In the genomic region with DNA sequence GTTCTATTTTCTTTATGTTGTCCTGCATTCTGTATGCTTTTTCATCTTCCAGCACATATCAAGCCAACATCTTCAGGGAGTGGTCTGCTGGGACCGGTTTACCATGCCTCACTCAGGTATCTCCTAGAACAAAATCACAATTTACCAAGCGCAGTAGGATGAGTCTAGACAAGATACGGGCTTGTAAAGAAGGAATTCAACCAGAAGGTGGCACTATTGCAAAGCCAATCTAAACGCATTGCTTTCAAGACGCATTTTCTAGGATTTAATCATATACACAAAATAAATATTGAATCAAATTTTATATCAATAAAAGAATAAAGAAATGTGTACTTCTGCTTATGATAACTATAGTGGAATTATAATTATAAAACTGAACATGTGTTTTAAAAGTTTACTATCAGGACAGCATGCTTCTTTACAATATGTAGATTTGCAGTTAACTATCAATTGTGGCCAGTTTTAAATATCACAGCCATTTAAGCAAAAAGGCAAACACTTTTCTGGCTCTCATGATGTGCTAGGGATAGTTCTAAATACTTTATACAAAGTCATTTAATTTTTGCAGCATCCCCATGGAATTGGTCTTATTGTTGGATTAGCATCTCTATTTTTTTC, we compare ENCODE assay signal across 1 cellular context.
TF ChIP-seq lines count a peak whose summit lies in the region.

No MANE protein-coding gene starts in this region.

TF ChIP-seq in GM23338, 12 proteins besides CTCF, POLR2A, EP300 and RAD21 (continued from another document):
- TF ChIP-seq, protein P1, sequence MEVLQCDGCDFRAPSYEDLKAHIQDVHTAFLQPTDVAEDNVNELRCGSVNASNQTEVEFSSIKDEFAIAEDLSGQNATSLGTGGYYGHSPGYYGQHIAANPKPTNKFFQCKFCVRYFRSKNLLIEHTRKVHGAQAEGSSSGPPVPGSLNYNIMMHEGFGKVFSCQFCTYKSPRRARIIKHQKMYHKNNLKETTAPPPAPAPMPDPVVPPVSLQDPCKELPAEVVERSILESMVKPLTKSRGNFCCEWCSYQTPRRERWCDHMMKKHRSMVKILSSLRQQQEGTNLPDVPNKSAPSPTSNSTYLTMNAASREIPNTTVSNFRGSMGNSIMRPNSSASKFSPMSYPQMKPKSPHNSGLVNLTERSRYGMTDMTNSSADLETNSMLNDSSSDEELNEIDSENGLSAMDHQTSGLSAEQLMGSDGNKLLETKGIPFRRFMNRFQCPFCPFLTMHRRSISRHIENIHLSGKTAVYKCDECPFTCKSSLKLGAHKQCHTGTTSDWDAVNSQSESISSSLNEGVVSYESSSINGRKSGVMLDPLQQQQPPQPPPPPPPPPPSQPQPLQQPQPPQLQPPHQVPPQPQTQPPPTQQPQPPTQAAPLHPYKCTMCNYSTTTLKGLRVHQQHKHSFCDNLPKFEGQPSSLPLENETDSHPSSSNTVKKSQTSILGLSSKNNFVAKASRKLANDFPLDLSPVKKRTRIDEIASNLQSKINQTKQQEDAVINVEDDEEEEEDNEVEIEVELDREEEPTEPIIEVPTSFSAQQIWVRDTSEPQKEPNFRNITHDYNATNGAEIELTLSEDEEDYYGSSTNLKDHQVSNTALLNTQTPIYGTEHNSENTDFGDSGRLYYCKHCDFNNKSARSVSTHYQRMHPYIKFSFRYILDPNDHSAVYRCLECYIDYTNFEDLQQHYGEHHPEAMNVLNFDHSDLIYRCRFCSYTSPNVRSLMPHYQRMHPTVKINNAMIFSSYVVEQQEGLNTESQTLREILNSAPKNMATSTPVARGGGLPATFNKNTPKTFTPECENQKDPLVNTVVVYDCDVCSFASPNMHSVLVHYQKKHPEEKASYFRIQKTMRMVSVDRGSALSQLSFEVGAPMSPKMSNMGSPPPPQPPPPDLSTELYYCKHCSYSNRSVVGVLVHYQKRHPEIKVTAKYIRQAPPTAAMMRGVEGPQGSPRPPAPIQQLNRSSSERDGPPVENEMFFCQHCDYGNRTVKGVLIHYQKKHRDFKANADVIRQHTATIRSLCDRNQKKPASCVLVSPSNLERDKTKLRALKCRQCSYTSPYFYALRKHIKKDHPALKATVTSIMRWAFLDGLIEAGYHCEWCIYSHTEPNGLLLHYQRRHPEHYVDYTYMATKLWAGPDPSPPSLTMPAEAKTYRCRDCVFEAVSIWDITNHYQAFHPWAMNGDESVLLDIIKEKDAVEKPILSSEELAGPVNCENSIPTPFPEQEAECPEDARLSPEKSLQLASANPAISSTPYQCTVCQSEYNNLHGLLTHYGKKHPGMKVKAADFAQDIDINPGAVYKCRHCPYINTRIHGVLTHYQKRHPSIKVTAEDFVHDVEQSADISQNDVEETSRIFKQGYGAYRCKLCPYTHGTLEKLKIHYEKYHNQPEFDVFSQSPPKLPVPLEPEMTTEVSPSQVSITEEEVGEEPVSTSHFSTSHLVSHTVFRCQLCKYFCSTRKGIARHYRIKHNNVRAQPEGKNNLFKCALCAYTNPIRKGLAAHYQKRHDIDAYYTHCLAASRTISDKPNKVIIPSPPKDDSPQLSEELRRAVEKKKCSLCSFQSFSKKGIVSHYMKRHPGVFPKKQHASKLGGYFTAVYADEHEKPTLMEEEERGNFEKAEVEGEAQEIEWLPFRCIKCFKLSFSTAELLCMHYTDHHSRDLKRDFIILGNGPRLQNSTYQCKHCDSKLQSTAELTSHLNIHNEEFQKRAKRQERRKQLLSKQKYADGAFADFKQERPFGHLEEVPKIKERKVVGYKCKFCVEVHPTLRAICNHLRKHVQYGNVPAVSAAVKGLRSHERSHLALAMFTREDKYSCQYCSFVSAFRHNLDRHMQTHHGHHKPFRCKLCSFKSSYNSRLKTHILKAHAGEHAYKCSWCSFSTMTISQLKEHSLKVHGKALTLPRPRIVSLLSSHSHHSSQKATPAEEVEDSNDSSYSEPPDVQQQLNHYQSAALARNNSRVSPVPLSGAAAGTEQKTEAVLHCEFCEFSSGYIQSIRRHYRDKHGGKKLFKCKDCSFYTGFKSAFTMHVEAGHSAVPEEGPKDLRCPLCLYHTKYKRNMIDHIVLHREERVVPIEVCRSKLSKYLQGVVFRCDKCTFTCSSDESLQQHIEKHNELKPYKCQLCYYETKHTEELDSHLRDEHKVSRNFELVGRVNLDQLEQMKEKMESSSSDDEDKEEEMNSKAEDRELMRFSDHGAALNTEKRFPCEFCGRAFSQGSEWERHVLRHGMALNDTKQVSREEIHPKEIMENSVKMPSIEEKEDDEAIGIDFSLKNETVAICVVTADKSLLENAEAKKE (CRISPR knock-in tag; IDR thresholded peaks at IDR 0.05), result no peak
- TF ChIP-seq EZH2 (IDR thresholded peaks at IDR 0.05; ENCODE audit: low read depth, unreplicated experiment) (no peak), JUNB (IDR thresholded peaks at IDR 0.05; ENCODE audit: unreplicated experiment) (no peak), ZNF331 (CRISPR knock-in tag; IDR thresholded peaks at IDR 0.05; ENCODE audit: low read depth) (no peak), ETS1 (IDR thresholded peaks at IDR 0.05) (no peak), POLR2AphosphoS5 (IDR thresholded peaks at IDR 0.05; ENCODE audit: low read depth) (no peak), ZNF114 (CRISPR knock-in tag; IDR thresholded peaks at IDR 0.05) (no peak), EZH2phosphoT487 (IDR thresholded peaks at IDR 0.05; ENCODE audit: unreplicated experiment) (no peak), CREB1 (CRISPR knock-in tag; IDR thresholded peaks at IDR 0.05; ENCODE audit: low read depth) (no peak)
